1 cellular context compared by ENCODE assay signal in the genomic region with DNA sequence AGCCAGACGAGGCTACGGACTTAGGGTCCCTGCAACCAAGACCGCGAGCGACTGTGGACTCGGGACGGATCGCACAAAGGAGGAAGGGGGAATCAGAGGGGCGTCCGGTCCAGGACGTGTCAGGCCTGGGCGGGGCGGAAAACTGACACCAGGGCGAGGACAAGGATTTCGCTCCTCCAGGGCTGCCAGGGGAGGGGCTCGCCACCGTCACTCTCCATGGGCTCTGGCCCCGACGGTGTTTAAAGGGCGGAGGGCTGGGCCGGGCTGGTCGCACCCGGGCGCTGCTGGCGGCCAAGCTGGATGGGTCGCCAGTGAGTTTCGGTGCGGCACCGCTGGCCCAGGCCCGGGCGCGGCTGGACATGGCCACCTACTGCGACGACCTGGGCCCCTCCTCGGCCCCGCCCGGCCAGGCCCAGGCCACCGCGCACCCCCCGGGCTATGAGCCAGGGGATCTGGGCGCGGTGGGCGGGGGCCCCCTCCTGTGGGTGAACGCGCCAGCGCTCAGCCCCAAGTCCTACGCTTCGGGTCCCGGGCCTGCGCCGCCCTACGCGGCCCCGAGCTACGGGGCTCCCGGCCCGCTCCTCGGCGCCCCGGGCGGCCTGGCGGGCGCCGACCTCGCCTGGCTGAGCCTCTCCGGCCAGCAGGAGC.
A peak's percentile ranks its signal among the peaks of the same experiment; 100 is the strongest.
TF ChIP-seq lines count a peak whose summit lies in the region.

TSS of gene FOXI2 (plus strand) at position 271 of the 648 bp plus-strand sequence. CDS start at position 360, 89 bp downstream.

TF ChIP-seq in H1, 55 proteins besides CTCF, POLR2A, EP300 and RAD21 (continued from another document):
- TF ChIP-seq TBP (IDR thresholded peaks at IDR 0.05; ENCODE audit: low read depth, low read length) (peak; percentile 23; the same call in 1 of the 2 replicates), SIN3A (conservative IDR thresholded peaks at IDR 0.05 in 1 of 2, IDR thresholded peaks at IDR 0.05 in 1 of 2; ENCODE audit: low read depth in 1 of 2, low read length in 2 of 2) (peak in 1 of 2 experiments; percentile 26; a peak in 1 of 4 replicates), MAX (IDR thresholded peaks at IDR 0.05) (peak; percentile 9; the same call in 1 of the 2 replicates)
